ENCODE assay signal across 21 cellular contexts in the genomic region with DNA sequence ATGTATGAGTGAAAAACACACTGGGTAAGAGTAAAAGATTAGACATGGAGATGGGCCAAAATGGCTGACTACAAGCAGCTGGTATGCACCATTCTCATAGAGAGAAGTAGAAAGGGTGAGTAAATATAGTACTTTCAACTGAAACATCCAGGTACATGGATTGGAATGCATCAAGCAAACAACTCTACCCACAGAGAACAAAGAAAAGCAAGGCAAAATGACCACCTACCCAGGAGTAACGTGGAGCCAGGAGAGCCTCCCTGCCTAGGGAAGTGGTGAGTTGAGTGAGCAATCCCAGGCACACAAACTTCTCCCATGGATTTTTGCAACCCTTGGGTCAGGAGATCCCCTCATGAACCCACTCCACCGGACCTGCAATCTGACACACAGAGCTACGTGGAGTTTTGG.
DNase-seq lines count a peak whose midpoint lies in the region; ATAC-seq and TF ChIP-seq lines count a peak whose summit lies in the region.
"Had no signal": no experiment of that assay in that cellular context is flagged by ENCODE, and none has a peak within 500 bp of the region (broad histone marks: within the 10 kb centered on the region; RNA-seq: fewer than 3 reads in every experiment).

No MANE protein-coding gene starts in this region.

- intact Hi-C loops in mammary epithelial cell (cut with micrococcal nuclease) (no loop called here), lower lobe of right lung (cut with DNase I) (no loop called here), posterior vena cava (cut with DNase I) (no loop called here)

- H3K4me1 ChIP-seq in mammary epithelial cell (ENCODE audit: insufficient read depth, low read length) (peaks cover 8% of the 10 kb centered on the region), lower lobe of right lung (no peaks in the 10 kb centered on the region)
- H3K4me1 ChIP-seq: transverse colon had no signal

- dilution Hi-C loops in mammary epithelial cell (cut with HindIII; ENCODE audit: low sequenced_read_pairs) = no loop called here

- WGBS in mammary epithelial cell (ENCODE audit: low coverage, missing lambda C conversion rate) = 50% methylated on average over 3 of the region's 3 CpGs

- TF ChIP-seq CTCF in mammary epithelial cell (conservative IDR thresholded peaks at IDR 0.05 in 1 of 2, IDR thresholded peaks at IDR 0.05 in 1 of 2; ENCODE audit: extremely low read depth in 1 of 2, insufficient read depth in 1 of 2, low read depth in 1 of 2, low read length in 2 of 2) = no peak
- TF ChIP-seq CTCF in lower lobe of right lung (IDR thresholded peaks at IDR 0.05) = no peak

- H3K9me3 ChIP-seq in mammary epithelial cell (replicated peaks; ENCODE audit: insufficient read depth, low read length) (no peaks in the 10 kb centered on the region), lower lobe of right lung (no peaks in the 10 kb centered on the region)
- H3K9me3 ChIP-seq: BE2C had no signal

- no peaks in the 10 kb centered on the region for H3K79me2 ChIP-seq in mammary epithelial cell (ENCODE audit: insufficient read depth, low read length)

- peak overlapping the region; percentile 71 for H2AFZ ChIP-seq in mammary epithelial cell (ENCODE audit: low read depth, low read length)

- no peaks in the 10 kb centered on the region for H4K20me1 ChIP-seq in mammary epithelial cell (ENCODE audit: insufficient read depth, low read length)

- in situ Hi-C loops in mammary epithelial cell (cut with MboI; ENCODE audit: low sequenced_read_pairs in 2 of 2) = no loop called here
- in situ Hi-C loops in G401 (cut with HindIII; ENCODE audit: low sequenced_read_pairs) = no loop called here

- H3K4me3 ChIP-seq in mammary epithelial cell (replicated peaks in 1 of 3; ENCODE audit: insufficient read depth in 1 of 3, low read depth in 2 of 3, low read length in 3 of 3) (no peak overlapping the region), lower lobe of right lung (no peak overlapping the region)
- H3K4me3 ChIP-seq: GM12878, mucosa of descending colon, transverse colon had no signal

- CTCF ChIA-PET in mammary epithelial cell (lab: Charles Lee; ENCODE audit: low non-redundant PET) = interaction anchor here (0.7 kb wide), 1 partner anchor 39 kb away, joined by 4 read pairs; no protein-coding TSS in a partner anchor

- H3K36me3 ChIP-seq in mammary epithelial cell (ENCODE audit: insufficient read depth, low read length) = no peaks in the 10 kb centered on the region
- no peaks in the 10 kb centered on the region for H3K36me3 ChIP-seq in lower lobe of right lung
- H3K36me3 ChIP-seq: BE2C, transverse colon had no signal

- H3K27me3 ChIP-seq in mammary epithelial cell (ENCODE audit: insufficient read depth, low read length) (no peaks in the 10 kb centered on the region), lower lobe of right lung (ENCODE audit: low read depth) (no peaks in the 10 kb centered on the region)
- H3K27me3 ChIP-seq: BE2C, transverse colon had no signal

- ATAC-seq in lower lobe of right lung (peak; percentile 73 to 93), GM18498 (IDR thresholded peaks at IDR 0.05; ENCODE audit: unreplicated experiment) (no peak), GM21360 (IDR thresholded peaks at IDR 0.05; ENCODE audit: unreplicated experiment) (no peak)
- ATAC-seq: activated CD8-positive, alpha-beta memory T cell treated with anti-CD3 and anti-CD28 coated beads, Interleukin-2, amount 10 ng/mL, durations not matched to agents 7 days and 5 days; GM12878; mucosa of descending colon had no signal

- no peak overlapping the region for H3K9ac ChIP-seq in mammary epithelial cell (ENCODE audit: insufficient read depth, low read length)

- no TSS peak for BruUV-seq in mammary epithelial cell (replicated peaks; lab: Mats Ljungman, UMichigan)

- peak; percentile 43 for DNase-seq in AG20443 (ENCODE audit: low spot score)
- DNase-seq in M059J (ENCODE audit: low read depth) = peak; percentile 92
- peak; percentile 94 for DNase-seq in mammary epithelial cell
- no peak for DNase-seq in lower lobe of right lung
- DNase-seq in posterior vena cava (ENCODE audit: low spot score) = no peak
- DNase-seq in G401 (ENCODE audit: low spot score) = no peak
- DNase-seq: activated CD4-positive, CD25-positive, alpha-beta regulatory T cell; activated CD8-positive, alpha-beta memory T cell treated with anti-CD3 and anti-CD28 coated beads, Interleukin-2, amount 10 ng/mL, durations not matched to agents 7 days and 5 days; activated naive CD4-positive, alpha-beta T cell treated with Interleukin-2 at 50 U/mL for 16 hours; BE2C; DND-41; glutamatergic neuron; mucosa of descending colon; NCI-H524 treated with DMSO at 0.1 percent for 48 hours; occipital lobe; stimulated activated CD4-positive, alpha-beta T cell treated with anti-CD3 and anti-CD28 coated beads, Interleukin-4, amount 100 ng/mL, for 4 hours; transverse colon had no signal

- H3K27ac ChIP-seq in mammary epithelial cell (ENCODE audit: insufficient read depth, low read depth, low read length) (peak overlapping the region; percentile 58), lower lobe of right lung (no peak overlapping the region)
- H3K27ac ChIP-seq: HL-60, transverse colon had no signal

- H3K4me2 ChIP-seq in mammary epithelial cell (ENCODE audit: insufficient read depth, low read depth, low read length) = peak overlapping the region; percentile 9

Comparison
In these comparisons a context has a peak if more than half of its experiments do, and no peak if none do; other contexts are left out.
1. DNase-seq: peak in AG20443 (single experiment), M059J (single experiment) and mammary epithelial cell (single experiment); none in lower lobe of right lung (single experiment), posterior vena cava (single experiment) and G401 (single experiment).
2. ATAC-seq: peak in lower lobe of right lung (2 of 2); none in GM18498 (single experiment) and GM21360 (single experiment).